ENCODE assay signal across 1 cellular context in the genomic region with DNA sequence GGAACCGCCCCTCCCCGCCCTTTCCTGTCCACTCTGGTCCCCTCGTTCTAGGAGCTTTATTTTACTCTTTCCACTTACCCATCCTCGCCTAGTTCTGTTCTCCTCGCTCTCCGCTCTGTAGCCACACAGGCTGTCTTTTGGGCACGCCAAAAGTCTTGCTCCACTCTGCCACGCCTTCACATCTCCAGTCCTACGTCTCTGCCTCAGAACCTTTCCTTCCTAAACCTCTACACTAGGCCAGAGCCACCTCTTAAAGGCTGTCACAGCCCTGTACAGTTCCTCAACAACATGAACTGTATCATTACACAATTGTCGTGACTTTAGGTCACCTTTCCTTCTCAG.
TF ChIP-seq lines count a peak whose summit lies in the region.

No MANE protein-coding gene starts in this region.

TF ChIP-seq in K562, 482 proteins besides CTCF, POLR2A, EP300 and RAD21 (continues in another document):
- TF ChIP-seq ZNF143 (CRISPR knock-in tag; IDR thresholded peaks at IDR 0.05) (peak; percentile 65; the same call in 1 of the 2 replicates), FOXM1 (IDR thresholded peaks at IDR 0.05; ENCODE audit: low read depth) (0 out of 2 replicates have a peak, but pooled peaks have one; percentile 53), FOXM1 (CRISPR knock-in tag; IDR thresholded peaks at IDR 0.05; ENCODE audit: low read depth) (no peak), EWSR1 (IDR thresholded peaks at IDR 0.05; ENCODE audit: borderline replicate concordance, low read depth, partially characterized antibody) (no peak), MCM7 (IDR thresholded peaks at IDR 0.05) (no peak), HIVEP1 (CRISPR knock-in tag; IDR thresholded peaks at IDR 0.05) (no peak), NUFIP1 (IDR thresholded peaks at IDR 0.05; ENCODE audit: partially characterized antibody) (no peak), ZNF263 (CRISPR knock-in tag; IDR thresholded peaks at IDR 0.05; ENCODE audit: borderline replicate concordance) (no peak), NEUROD1 (IDR thresholded peaks at IDR 0.05; ENCODE audit: borderline replicate concordance, low read depth, low read length, partially characterized antibody) (no peak), KLF16 (IDR thresholded peaks at IDR 0.05) (no peak), BHLHE40 (IDR thresholded peaks at IDR 0.05; ENCODE audit: low read length) (no peak)
- TF ChIP-seq, protein P1, sequence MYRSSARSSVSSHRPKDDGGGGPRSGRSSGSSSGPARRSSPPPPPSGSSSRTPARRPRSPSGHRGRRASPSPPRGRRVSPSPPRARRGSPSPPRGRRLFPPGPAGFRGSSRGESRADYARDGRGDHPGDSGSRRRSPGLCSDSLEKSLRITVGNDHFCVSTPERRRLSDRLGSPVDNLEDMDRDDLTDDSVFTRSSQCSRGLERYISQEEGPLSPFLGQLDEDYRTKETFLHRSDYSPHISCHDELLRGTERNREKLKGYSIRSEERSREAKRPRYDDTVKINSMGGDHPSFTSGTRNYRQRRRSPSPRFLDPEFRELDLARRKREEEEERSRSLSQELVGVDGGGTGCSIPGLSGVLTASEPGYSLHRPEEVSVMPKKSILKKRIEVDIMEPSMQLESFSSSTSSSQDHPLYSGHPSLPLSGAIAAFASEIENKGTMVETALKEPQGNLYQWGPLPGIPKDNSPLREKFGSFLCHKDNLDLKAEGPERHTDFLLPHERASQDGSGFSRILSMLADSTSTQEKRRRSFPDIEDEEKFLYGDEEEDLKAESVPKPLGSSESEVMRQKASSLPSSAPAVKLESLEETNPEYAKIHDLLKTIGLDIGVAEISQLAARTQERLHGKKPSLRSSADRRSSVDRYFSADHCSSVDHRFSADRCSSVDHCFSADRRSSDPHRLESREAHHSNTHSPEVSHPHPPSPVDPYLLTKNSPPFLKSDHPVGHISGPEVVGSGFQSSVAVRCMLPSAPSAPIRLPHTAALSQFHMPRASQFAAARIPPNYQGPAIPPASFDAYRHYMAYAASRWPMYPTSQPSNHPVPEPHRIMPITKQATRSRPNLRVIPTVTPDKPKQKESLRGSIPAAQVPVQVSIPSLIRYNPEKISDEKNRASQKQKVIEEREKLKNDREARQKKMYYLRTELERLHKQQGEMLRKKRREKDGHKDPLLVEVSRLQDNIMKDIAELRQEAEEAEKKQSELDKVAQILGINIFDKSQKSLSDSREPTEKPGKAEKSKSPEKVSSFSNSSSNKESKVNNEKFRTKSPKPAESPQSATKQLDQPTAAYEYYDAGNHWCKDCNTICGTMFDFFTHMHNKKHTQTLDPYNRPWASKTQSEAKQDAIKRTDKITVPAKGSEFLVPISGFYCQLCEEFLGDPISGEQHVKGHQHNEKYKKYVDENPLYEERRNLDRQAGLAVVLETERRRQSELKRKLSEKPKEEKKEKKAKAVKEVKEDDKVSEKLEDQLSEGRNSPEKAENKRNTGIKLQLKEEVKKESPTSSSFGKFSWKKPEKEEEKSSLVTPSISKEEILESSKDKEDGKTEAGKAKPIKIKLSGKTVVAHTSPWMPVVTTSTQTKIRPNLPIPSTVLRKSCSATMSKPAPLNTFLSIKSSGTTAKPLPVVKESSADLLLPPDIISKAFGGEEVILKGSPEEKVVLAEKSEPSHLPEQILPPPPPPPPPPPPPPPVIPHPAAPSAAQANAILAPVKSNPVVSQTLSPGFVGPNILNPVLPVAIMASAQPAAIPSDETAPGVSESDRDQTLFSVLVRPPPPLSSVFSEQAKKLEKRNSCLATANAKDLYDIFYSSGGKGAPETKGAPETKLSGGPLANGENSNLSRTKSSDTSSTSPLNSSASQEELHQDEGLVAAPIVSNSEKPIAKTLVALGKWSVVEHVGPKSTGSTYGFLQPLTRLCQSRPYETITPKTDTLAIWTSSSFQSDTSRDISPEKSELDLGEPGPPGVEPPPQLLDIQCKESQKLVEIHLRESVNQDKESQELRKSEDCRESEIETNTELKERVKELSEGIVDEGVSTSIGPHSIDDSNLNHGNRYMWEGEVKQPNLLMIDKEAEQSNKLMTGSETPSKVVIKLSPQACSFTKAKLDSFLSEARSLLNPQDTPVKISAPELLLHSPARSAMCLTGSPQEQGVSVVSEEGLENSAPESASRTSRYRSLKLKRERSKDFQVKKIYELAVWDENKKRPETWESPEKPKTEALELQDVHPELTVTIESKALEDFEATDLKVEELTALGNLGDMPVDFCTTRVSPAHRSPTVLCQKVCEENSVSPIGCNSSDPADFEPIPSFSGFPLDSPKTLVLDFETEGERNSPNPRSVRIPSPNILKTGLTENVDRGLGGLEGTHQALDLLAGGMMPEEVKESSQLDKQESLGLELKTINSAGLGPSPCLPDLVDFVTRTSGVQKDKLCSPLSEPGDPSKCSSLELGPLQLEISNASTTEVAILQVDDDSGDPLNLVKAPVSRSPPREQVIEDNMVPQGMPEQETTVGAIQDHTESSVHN (IDR thresholded peaks at IDR 0.05; ENCODE audit: borderline replicate concordance in 1 of 2, low read depth in 1 of 2), result no peak
- TF ChIP-seq, protein P2, sequence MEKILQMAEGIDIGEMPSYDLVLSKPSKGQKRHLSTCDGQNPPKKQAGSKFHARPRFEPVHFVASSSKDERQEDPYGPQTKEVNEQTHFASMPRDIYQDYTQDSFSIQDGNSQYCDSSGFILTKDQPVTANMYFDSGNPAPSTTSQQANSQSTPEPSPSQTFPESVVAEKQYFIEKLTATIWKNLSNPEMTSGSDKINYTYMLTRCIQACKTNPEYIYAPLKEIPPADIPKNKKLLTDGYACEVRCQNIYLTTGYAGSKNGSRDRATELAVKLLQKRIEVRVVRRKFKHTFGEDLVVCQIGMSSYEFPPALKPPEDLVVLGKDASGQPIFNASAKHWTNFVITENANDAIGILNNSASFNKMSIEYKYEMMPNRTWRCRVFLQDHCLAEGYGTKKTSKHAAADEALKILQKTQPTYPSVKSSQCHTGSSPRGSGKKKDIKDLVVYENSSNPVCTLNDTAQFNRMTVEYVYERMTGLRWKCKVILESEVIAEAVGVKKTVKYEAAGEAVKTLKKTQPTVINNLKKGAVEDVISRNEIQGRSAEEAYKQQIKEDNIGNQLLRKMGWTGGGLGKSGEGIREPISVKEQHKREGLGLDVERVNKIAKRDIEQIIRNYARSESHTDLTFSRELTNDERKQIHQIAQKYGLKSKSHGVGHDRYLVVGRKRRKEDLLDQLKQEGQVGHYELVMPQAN (IDR thresholded peaks at IDR 0.05; ENCODE audit: borderline replicate concordance), result peak; percentile 58; the same call in 1 of the 2 replicates
- TF ChIP-seq, protein P3, sequence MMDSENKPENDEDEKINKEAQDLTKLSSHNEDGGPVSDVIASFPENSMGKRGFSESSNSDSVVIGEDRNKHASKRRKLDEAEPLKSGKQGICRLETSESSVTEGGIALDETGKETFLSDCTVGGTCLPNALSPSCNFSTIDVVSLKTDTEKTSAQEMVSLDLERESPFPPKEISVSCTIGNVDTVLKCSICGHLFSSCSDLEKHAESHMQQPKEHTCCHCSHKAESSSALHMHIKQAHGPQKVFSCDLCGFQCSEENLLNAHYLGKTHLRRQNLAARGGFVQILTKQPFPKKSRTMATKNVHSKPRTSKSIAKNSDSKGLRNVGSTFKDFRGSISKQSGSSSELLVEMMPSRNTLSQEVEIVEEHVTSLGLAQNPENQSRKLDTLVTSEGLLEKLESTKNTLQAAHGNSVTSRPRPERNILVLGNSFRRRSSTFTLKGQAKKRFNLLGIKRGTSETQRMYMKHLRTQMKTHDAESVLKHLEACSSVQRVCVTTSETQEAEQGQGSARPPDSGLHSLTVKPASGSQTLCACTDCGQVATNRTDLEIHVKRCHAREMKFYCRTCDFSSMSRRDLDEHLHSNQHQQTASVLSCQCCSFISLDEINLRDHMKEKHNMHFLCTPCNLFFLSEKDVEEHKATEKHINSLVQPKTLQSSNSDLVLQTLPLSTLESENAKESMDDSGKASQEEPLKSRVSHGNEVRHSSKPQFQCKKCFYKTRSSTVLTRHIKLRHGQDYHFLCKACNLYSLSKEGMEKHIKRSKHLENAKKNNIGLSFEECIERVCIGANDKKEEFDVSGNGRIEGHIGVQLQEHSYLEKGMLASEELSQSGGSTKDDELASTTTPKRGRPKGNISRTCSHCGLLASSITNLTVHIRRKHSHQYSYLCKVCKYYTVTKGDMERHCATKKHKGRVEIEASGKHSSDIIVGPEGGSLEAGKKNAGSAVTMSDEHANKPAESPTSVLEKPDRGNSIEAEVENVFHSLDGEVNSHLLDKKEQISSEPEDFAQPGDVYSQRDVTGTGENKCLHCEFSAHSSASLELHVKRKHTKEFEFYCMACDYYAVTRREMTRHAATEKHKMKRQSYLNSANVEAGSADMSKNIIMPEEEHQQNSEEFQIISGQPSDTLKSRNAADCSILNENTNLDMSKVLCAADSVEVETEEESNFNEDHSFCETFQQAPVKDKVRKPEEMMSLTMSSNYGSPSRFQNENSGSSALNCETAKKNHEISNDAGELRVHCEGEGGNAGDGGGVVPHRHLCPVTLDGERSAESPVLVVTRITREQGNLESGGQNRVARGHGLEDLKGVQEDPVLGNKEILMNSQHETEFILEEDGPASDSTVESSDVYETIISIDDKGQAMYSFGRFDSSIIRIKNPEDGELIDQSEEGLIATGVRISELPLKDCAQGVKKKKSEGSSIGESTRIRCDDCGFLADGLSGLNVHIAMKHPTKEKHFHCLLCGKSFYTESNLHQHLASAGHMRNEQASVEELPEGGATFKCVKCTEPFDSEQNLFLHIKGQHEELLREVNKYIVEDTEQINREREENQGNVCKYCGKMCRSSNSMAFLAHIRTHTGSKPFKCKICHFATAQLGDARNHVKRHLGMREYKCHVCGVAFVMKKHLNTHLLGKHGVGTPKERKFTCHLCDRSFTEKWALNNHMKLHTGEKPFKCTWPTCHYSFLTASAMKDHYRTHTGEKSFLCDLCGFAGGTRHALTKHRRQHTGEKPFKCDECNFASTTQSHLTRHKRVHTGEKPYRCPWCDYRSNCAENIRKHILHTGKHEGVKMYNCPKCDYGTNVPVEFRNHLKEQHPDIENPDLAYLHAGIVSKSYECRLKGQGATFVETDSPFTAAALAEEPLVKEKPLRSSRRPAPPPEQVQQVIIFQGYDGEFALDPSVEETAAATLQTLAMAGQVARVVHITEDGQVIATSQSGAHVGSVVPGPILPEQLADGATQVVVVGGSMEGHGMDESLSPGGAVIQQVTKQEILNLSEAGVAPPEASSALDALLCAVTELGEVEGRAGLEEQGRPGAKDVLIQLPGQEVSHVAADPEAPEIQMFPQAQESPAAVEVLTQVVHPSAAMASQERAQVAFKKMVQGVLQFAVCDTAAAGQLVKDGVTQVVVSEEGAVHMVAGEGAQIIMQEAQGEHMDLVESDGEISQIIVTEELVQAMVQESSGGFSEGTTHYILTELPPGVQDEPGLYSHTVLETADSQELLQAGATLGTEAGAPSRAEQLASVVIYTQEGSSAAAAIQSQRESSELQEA (IDR thresholded peaks at IDR 0.05; ENCODE audit: low read depth), result no peak
- TF ChIP-seq, protein P4, sequence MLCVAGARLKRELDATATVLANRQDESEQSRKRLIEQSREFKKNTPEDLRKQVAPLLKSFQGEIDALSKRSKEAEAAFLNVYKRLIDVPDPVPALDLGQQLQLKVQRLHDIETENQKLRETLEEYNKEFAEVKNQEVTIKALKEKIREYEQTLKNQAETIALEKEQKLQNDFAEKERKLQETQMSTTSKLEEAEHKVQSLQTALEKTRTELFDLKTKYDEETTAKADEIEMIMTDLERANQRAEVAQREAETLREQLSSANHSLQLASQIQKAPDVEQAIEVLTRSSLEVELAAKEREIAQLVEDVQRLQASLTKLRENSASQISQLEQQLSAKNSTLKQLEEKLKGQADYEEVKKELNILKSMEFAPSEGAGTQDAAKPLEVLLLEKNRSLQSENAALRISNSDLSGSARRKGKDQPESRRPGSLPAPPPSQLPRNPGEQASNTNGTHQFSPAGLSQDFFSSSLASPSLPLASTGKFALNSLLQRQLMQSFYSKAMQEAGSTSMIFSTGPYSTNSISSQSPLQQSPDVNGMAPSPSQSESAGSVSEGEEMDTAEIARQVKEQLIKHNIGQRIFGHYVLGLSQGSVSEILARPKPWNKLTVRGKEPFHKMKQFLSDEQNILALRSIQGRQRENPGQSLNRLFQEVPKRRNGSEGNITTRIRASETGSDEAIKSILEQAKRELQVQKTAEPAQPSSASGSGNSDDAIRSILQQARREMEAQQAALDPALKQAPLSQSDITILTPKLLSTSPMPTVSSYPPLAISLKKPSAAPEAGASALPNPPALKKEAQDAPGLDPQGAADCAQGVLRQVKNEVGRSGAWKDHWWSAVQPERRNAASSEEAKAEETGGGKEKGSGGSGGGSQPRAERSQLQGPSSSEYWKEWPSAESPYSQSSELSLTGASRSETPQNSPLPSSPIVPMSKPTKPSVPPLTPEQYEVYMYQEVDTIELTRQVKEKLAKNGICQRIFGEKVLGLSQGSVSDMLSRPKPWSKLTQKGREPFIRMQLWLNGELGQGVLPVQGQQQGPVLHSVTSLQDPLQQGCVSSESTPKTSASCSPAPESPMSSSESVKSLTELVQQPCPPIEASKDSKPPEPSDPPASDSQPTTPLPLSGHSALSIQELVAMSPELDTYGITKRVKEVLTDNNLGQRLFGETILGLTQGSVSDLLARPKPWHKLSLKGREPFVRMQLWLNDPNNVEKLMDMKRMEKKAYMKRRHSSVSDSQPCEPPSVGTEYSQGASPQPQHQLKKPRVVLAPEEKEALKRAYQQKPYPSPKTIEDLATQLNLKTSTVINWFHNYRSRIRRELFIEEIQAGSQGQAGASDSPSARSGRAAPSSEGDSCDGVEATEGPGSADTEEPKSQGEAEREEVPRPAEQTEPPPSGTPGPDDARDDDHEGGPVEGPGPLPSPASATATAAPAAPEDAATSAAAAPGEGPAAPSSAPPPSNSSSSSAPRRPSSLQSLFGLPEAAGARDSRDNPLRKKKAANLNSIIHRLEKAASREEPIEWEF (CRISPR knock-in tag; IDR thresholded peaks at IDR 0.05), result no peak
